ENCODE assay signal across 19 cellular contexts in genomic region chr19:6849876-6850275, GRCh38. TPM values are rescaled to one million over a fixed set of nuclear protein-coding genes. Genes with fewer than 3 reads are reported as not detected.
"Had no signal": no experiment of that assay in that cellular context is flagged by ENCODE, and none has a peak within 500 bp of the region (broad histone marks: within the 10 kb centered on the region; RNA-seq: fewer than 3 reads in every experiment).

No MANE protein-coding gene starts in this region.

- FAIRE-seq: TTC549 had no signal

- H3K27ac ChIP-seq: cardiac muscle cell, colonic mucosa, psoas muscle, right lobe of liver, spleen, testis, upper lobe of right lung had no signal

- DNase-seq: activated CD4-positive, alpha-beta T cell treated with anti-CD3 and anti-CD28 coated beads, Interleukin-2, amount 50 U/mL, for 1 hour; activated CD4-positive, CD25-positive, alpha-beta regulatory T cell; activated T-cell treated with anti-CD3 and anti-CD28 coated beads, Interleukin-2, amount 50 U/mL, for 4 hours; colonic mucosa; foreskin fibroblast; glutamatergic neuron; left colon; mucosa of descending colon; nephron progenitor cell; psoas muscle; right lobe of liver; stimulated activated CD4-positive, alpha-beta T cell treated with anti-CD3 and anti-CD28 coated beads, Interleukin-1b, Interleukin-23, amount 100 ng/mL, for 48 hours; stimulated activated naive CD8-positive, alpha-beta T cell treated with anti-CD3 and anti-CD28 coated beads, Interleukin-15, Interleukin-2, amounts not matched to agents 100 U/mL and 50 U/mL, for 24 hours; T-helper 2 cell; testis; upper lobe of right lung had no signal

- H3K9me3 ChIP-seq: colonic mucosa, mucosa of descending colon, psoas muscle, right lobe of liver, spleen, testis, upper lobe of right lung had no signal

- H3K4me3 ChIP-seq: cardiac muscle cell, colonic mucosa, mucosa of descending colon, psoas muscle, right lobe of liver, spleen, testis, upper lobe of right lung had no signal

- H3K4me1 ChIP-seq: colonic mucosa, psoas muscle, right lobe of liver, spleen, testis, upper lobe of right lung had no signal

- H3K4me1 Mint-ChIP-seq: nephron progenitor cell had no signal

- H3K4me3 Mint-ChIP-seq: activated T-cell treated with anti-CD3 and anti-CD28 coated beads, Interleukin-2, amount 50 U/mL, for 4 hours; nephron progenitor cell had no signal

- H3K27ac Mint-ChIP-seq: nephron progenitor cell had no signal

- H3K36me3 ChIP-seq: cardiac muscle cell, colonic mucosa, right lobe of liver had no signal

- ATAC-seq: activated T-cell treated with anti-CD3 and anti-CD28 coated beads, Interleukin-2, amount 50 U/mL, for 4 hours; left colon; mucosa of descending colon; psoas muscle; stimulated activated naive CD8-positive, alpha-beta T cell treated with anti-CD3 and anti-CD28 coated beads, Interleukin-15, Interleukin-2, amounts not matched to agents 100 U/mL and 50 U/mL, for 24 hours; upper lobe of right lung had no signal

- H3K9me3 Mint-ChIP-seq: activated T-cell treated with anti-CD3 and anti-CD28 coated beads, Interleukin-2, amount 50 U/mL, for 4 hours had no signal

- H3K27me3 ChIP-seq: cardiac muscle cell, colonic mucosa, right lobe of liver, spleen, testis, upper lobe of right lung had no signal

RNA-seq across cellular contexts. Expression of gene ADGRE1, which starts 37.5 kb away (rescaled TPM):
- total RNA-seq: cardiac muscle cell had no signal
- polyA plus RNA-seq: cardiac muscle cell had no signal
